ENCODE assay signal across 21 cellular contexts in genomic region chr11:83778598-83778997, GRCh38.
DNase-seq lines count a peak whose midpoint lies in the region; ATAC-seq, FAIRE-seq and TF ChIP-seq lines count a peak whose summit lies in the region.
"Had no signal": no experiment of that assay in that cellular context is flagged by ENCODE, and none has a peak within 500 bp of the region (broad histone marks: within the 10 kb centered on the region; RNA-seq: fewer than 3 reads in every experiment).

No MANE protein-coding gene starts in this region.

- H3K36me3 Mint-ChIP-seq in HFFc6 (ENCODE audit: low read depth), result no peaks in the 10 kb centered on the region
- H3K36me3 Mint-ChIP-seq: CD14-positive monocyte had no signal

- peak overlapping the region; percentile 18 for H3K9ac ChIP-seq in SK-N-MC (ENCODE audit: insufficient read length)

- H3K27ac Mint-ChIP-seq in HFFc6, result no peak overlapping the region
- H3K27ac Mint-ChIP-seq: CD14-positive monocyte had no signal

- DNase-seq in HFFc6 (peak; percentile 3), SK-N-MC (ENCODE audit: low read depth, low spot score) (no peak), foreskin keratinocyte (peak; percentile 41 to 74), urothelium cell line (ENCODE audit: low spot score) (peak; percentile 24), dermis blood vessel endothelial cell (no peak), COR-L47 (lab: John Stamatoyannopoulos, UW) (no peak)
- DNase-seq: AML-193, IMR-90, NCI-H1417, NCI-H187, NCI-H2107, NCI-H510A treated with DMSO at 0.1 percent for 48 hours, NCI-H82, RPMI8226, SJCRH30, SW 1271 had no signal

- H3K4me3 ChIP-seq in SK-N-MC, result no peak overlapping the region
- H3K4me3 ChIP-seq: GM12878, SJCRH30 had no signal

- peaks cover 26% of the 10 kb centered on the region for H3K4me1 ChIP-seq in foreskin keratinocyte

- no peaks in the 10 kb centered on the region for H3K9me3 ChIP-seq in SK-N-MC (ENCODE audit: low read depth, low read length)
- H3K9me3 ChIP-seq: SJCRH30 had no signal

- H3K36me3 ChIP-seq in SK-N-MC (ENCODE audit: insufficient read depth, low read length), result no peaks in the 10 kb centered on the region
- H3K36me3 ChIP-seq: SJCRH30 had no signal

- TF ChIP-seq CTCF in HFFc6 (IDR thresholded peaks at IDR 0.05) (no peak), foreskin keratinocyte (conservative IDR thresholded peaks at IDR 0.05) (no peak)

- H3K4me3 Mint-ChIP-seq in HFFc6, result no peak overlapping the region; the same call in 1 of the 2 replicates
- H3K4me3 Mint-ChIP-seq: CD14-positive monocyte had no signal

- H3K27me3 ChIP-seq in foreskin keratinocyte, result no peaks in the 10 kb centered on the region
- H3K27me3 ChIP-seq: SJCRH30 had no signal

- H3K9me3 Mint-ChIP-seq in HFFc6, result no peaks in the 10 kb centered on the region

- ATAC-seq in foreskin keratinocyte, result peak; percentile 78
- no peak for ATAC-seq in GM18907 (IDR thresholded peaks at IDR 0.05; ENCODE audit: unreplicated experiment)
- ATAC-seq: GM12878 had no signal

- H3K27ac ChIP-seq in SK-N-MC (peak overlapping the region; percentile 47), foreskin keratinocyte (no peak overlapping the region)
- H3K27ac ChIP-seq: SJCRH30 had no signal

- peaks cover 53% of the 10 kb centered on the region for H3K4me1 Mint-ChIP-seq in HFFc6 (ENCODE audit: low read depth)
- H3K4me1 Mint-ChIP-seq: CD14-positive monocyte had no signal

- no peaks in the 10 kb centered on the region; the same call in 1 of the 2 replicates for H3K27me3 Mint-ChIP-seq in HFFc6 (ENCODE audit: insufficient read depth)

- FAIRE-seq in urothelium cell line (lab: Jason Lieb, UNC), result no peak
- FAIRE-seq: GM12878, GM19239, HTR-8/SVneo had no signal

Comparison
In these comparisons a context has a peak if more than half of its experiments do, and no peak if none do; other contexts are left out.
1. DNase-seq: peak in HFFc6 (single experiment), foreskin keratinocyte (2 of 2) and urothelium cell line (single experiment); none in SK-N-MC (single experiment), dermis blood vessel endothelial cell (single experiment) and COR-L47 (single experiment).